ENCODE assay signal across 25 cellular contexts in genomic region chr5:173699959-173700358, GRCh38.
"Had no signal": no experiment of that assay in that cellular context is flagged by ENCODE, and none has a peak within 500 bp of the region (broad histone marks: within the 10 kb centered on the region; RNA-seq: fewer than 3 reads in every experiment).

No MANE protein-coding gene starts in this region.

- H3K4me3 ChIP-seq: SK-N-MC had no signal

- H3K4me3 Mint-ChIP-seq: activated CD4-positive, alpha-beta memory T cell treated with anti-CD3 and anti-CD28 coated beads, Interleukin-2, amount 10 ng/mL, durations not matched to agents 7 days and 5 days; activated CD4-positive, alpha-beta T cell treated with anti-CD3 and anti-CD28 coated beads for 36 hours; activated naive CD4-positive, alpha-beta T cell treated with anti-CD3 and anti-CD28 coated beads for 36 hours; activated naive CD8-positive, alpha-beta T cell; activated T-helper 17 cell treated with anti-CD3 and anti-CD28 coated beads, Interleukin-2, amount 50 U/mL, for 72 hours; brain; central memory CD8-positive, alpha-beta T cell had no signal

- ATAC-seq: activated CD4-positive, alpha-beta T cell treated with anti-CD3 and anti-CD28 coated beads for 36 hours; activated T-helper 17 cell treated with anti-CD3 and anti-CD28 coated beads, Interleukin-2, amount 50 U/mL, for 72 hours; Right ventricle myocardium inferior had no signal

- H3K9me3 Mint-ChIP-seq: activated CD4-positive, alpha-beta memory T cell treated with anti-CD3 and anti-CD28 coated beads, Interleukin-2, amount 10 ng/mL, durations not matched to agents 7 days and 5 days; activated naive CD4-positive, alpha-beta T cell treated with anti-CD3 and anti-CD28 coated beads for 36 hours; activated T-helper 17 cell treated with anti-CD3 and anti-CD28 coated beads, Interleukin-2, amount 50 U/mL, for 72 hours; central memory CD8-positive, alpha-beta T cell had no signal

- FAIRE-seq: astrocyte had no signal

- H3K27ac Mint-ChIP-seq: activated CD4-positive, alpha-beta memory T cell treated with anti-CD3 and anti-CD28 coated beads, Interleukin-2, amount 10 ng/mL, durations not matched to agents 7 days and 5 days; activated CD4-positive, alpha-beta T cell treated with anti-CD3 and anti-CD28 coated beads for 36 hours; activated naive CD4-positive, alpha-beta T cell treated with anti-CD3 and anti-CD28 coated beads for 36 hours; activated naive CD8-positive, alpha-beta T cell; activated T-helper 17 cell treated with anti-CD3 and anti-CD28 coated beads, Interleukin-2, amount 50 U/mL, for 72 hours had no signal

- H3K27ac ChIP-seq: SK-N-MC had no signal

- H3K27me3 Mint-ChIP-seq: activated CD4-positive, alpha-beta memory T cell treated with anti-CD3 and anti-CD28 coated beads, Interleukin-2, amount 10 ng/mL, durations not matched to agents 7 days and 5 days; activated CD4-positive, alpha-beta T cell treated with anti-CD3 and anti-CD28 coated beads for 36 hours; activated naive CD8-positive, alpha-beta T cell; activated T-helper 17 cell treated with anti-CD3 and anti-CD28 coated beads, Interleukin-2, amount 50 U/mL, for 72 hours had no signal

- DNase-seq: activated CD4-positive, alpha-beta memory T cell treated with anti-CD3 and anti-CD28 coated beads, Interleukin-2, amount 10 ng/mL, durations not matched to agents 7 days and 5 days; activated CD4-positive, alpha-beta T cell treated with anti-CD3 and anti-CD28 coated beads for 36 hours; activated CD4-positive, alpha-beta T cell treated with anti-CD3 and anti-CD28 coated beads, Interleukin-2, amount 50 U/mL, for 1 hour; activated gamma-delta T cell; activated naive CD4-positive, alpha-beta T cell treated with anti-CD3 and anti-CD28 coated beads for 36 hours; activated T-cell treated with anti-CD3 and anti-CD28 coated beads for 4 hours; activated T-cell treated with anti-CD3 and anti-CD28 coated beads, Interleukin-2, amount 50 U/mL, for 48 hours; amygdala; Kasumi-1; KBM-7; NCI-H1105 treated with DMSO at 0.1 percent for 48 hours; NCI-H1436 treated with DMSO at 0.1 percent for 48 hours; NCI-H187; NCI-H2081; NCI-H446; NCI-H748 treated with DMSO at 0.1 percent for 48 hours; NK-92 treated with Interleukin-12 subunit alpha and Interleukin-12 subunit beta, amount 100 ng/mL, for 24 hours; T-helper 1 cell had no signal

- H3K36me3 Mint-ChIP-seq: activated naive CD8-positive, alpha-beta T cell; brain had no signal
